Comparison of ENCODE assay signal across 3 cellular contexts in the genomic region with DNA sequence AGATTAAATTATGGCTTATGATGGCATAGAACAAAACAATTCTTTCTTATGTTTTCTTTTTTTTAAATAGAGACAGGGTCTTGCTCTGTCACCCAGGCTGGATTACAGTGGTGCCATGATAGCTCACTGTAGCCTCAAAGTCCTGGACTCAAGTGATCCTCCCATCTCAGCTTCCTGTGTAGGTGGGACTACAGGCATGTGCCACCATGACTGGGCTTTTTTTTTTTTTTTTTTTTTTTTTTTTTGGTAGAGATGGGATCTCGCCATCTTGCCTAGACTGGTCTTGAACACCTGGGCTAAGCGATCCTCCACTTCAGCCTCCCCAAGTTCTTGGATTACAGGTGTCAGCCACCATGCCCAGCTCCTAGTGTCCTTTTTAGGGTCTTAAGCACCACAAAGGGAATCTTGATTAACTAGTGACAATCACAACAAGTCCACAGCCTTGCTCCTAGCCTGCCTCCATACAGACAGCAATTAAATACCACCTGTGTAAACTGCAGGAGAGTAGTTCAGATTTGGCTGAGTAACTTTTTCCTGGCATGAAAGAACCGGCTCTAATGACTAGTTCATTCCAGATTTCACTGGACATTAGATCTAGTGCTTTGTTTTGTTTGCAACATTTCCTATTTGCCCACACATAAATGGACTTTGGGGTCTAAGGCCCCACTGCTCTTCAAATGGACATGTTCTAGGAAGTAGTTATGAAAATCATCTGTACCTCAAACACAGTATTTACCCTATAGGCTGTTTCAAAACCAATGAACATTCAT.
A peak's percentile ranks its signal among the peaks of the same experiment; 100 is the strongest.
TF ChIP-seq lines count a peak whose summit lies in the region.

No MANE protein-coding gene starts in this region.

TF ChIP-seq in A549, 52 proteins besides CTCF, POLR2A, EP300 and RAD21 (continued from another document):
- 0 out of 2 replicates have a peak, but pooled peaks have one; percentile 24 for TF ChIP-seq NFE2L2 (conservative IDR thresholded peaks at IDR 0.05; ENCODE audit: low read length)
- TF ChIP-seq NPAS2 (CRISPR knock-in tag; IDR thresholded peaks at IDR 0.05; ENCODE audit: borderline replicate concordance), result no peak
- no peak for TF ChIP-seq POLR2AphosphoS2 (conservative IDR thresholded peaks at IDR 0.05; ENCODE audit: low read length)
- no peak for TF ChIP-seq ZNF302 (CRISPR knock-in tag; IDR thresholded peaks at IDR 0.05)
- TF ChIP-seq SREBF2 (IDR thresholded peaks at IDR 0.05), result no peak
- TF ChIP-seq, protein P1, sequence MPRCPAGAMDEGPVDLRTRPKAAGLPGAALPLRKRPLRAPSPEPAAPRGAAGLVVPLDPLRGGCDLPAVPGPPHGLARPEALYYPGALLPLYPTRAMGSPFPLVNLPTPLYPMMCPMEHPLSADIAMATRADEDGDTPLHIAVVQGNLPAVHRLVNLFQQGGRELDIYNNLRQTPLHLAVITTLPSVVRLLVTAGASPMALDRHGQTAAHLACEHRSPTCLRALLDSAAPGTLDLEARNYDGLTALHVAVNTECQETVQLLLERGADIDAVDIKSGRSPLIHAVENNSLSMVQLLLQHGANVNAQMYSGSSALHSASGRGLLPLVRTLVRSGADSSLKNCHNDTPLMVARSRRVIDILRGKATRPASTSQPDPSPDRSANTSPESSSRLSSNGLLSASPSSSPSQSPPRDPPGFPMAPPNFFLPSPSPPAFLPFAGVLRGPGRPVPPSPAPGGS (IDR thresholded peaks at IDR 0.05), result no peak
TF ChIP-seq in A549: peak in this region for 1.

TF ChIP-seq in K562, 482 proteins besides CTCF, POLR2A, EP300 and RAD21 (continued from another document and continues in another):
- TF ChIP-seq, protein P2, sequence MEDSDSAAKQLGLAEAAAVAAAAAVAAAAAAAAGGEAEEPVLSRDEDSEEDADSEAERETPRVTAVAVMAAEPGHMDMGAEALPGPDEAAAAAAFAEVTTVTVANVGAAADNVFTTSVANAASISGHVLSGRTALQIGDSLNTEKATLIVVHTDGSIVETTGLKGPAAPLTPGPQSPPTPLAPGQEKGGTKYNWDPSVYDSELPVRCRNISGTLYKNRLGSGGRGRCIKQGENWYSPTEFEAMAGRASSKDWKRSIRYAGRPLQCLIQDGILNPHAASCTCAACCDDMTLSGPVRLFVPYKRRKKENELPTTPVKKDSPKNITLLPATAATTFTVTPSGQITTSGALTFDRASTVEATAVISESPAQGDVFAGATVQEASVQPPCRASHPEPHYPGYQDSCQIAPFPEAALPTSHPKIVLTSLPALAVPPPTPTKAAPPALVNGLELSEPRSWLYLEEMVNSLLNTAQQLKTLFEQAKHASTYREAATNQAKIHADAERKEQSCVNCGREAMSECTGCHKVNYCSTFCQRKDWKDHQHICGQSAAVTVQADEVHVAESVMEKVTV (CRISPR knock-in tag; IDR thresholded peaks at IDR 0.05), result no peak
- TF ChIP-seq KAT8 (IDR thresholded peaks at IDR 0.05; ENCODE audit: low read depth), result no peak
- no peak for TF ChIP-seq BMI1 (IDR thresholded peaks at IDR 0.05; ENCODE audit: low read length)
- TF ChIP-seq EWSR1 (IDR thresholded peaks at IDR 0.05; ENCODE audit: borderline replicate concordance, low read depth, partially characterized antibody), result no peak
- TF ChIP-seq ZNF384 (IDR thresholded peaks at IDR 0.05; ENCODE audit: low read depth, low read length), result peak; percentile 83
- TF ChIP-seq HCFC1 (IDR thresholded peaks at IDR 0.05; ENCODE audit: low read depth, low read length), result no peak
- no peak for TF ChIP-seq BRCA1 (IDR thresholded peaks at IDR 0.05)
- TF ChIP-seq BRCA1 (CRISPR knock-in tag; IDR thresholded peaks at IDR 0.05), result no peak
- no peak for TF ChIP-seq HDAC3 (IDR thresholded peaks at IDR 0.05; ENCODE audit: borderline replicate concordance, partially characterized antibody)
- TF ChIP-seq NR4A1 (CRISPR knock-in tag; IDR thresholded peaks at IDR 0.05), result no peak
- TF ChIP-seq NR4A1 (tag; IDR thresholded peaks at IDR 0.05), result no peak
- TF ChIP-seq CREM (IDR thresholded peaks at IDR 0.05; ENCODE audit: low read depth), result no peak
- TF ChIP-seq MAFG (tag; conservative IDR thresholded peaks at IDR 0.05), result peak; percentile 73
- no peak for TF ChIP-seq PHF21A (IDR thresholded peaks at IDR 0.05; ENCODE audit: borderline replicate concordance, low read depth)
- TF ChIP-seq, protein P3, sequence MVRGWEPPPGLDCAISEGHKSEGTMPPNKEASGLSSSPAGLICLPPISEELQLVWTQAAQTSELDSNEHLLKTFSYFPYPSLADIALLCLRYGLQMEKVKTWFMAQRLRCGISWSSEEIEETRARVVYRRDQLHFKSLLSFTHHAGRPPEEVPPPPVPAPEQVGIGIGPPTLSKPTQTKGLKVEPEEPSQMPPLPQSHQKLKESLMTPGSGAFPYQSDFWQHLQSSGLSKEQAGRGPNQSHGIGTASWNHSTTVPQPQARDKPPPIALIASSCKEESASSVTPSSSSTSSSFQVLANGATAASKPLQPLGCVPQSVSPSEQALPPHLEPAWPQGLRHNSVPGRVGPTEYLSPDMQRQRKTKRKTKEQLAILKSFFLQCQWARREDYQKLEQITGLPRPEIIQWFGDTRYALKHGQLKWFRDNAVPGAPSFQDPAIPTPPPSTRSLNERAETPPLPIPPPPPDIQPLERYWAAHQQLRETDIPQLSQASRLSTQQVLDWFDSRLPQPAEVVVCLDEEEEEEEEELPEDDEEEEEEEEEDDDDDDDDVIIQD (CRISPR knock-in tag; IDR thresholded peaks at IDR 0.05), result no peak
- no peak for TF ChIP-seq LARP7 (IDR thresholded peaks at IDR 0.05)
- TF ChIP-seq SMARCC2 (IDR thresholded peaks at IDR 0.05; ENCODE audit: low read depth), result no peak
- TF ChIP-seq ZNF239 (CRISPR knock-in tag; IDR thresholded peaks at IDR 0.05), result no peak
- TF ChIP-seq, protein P4, sequence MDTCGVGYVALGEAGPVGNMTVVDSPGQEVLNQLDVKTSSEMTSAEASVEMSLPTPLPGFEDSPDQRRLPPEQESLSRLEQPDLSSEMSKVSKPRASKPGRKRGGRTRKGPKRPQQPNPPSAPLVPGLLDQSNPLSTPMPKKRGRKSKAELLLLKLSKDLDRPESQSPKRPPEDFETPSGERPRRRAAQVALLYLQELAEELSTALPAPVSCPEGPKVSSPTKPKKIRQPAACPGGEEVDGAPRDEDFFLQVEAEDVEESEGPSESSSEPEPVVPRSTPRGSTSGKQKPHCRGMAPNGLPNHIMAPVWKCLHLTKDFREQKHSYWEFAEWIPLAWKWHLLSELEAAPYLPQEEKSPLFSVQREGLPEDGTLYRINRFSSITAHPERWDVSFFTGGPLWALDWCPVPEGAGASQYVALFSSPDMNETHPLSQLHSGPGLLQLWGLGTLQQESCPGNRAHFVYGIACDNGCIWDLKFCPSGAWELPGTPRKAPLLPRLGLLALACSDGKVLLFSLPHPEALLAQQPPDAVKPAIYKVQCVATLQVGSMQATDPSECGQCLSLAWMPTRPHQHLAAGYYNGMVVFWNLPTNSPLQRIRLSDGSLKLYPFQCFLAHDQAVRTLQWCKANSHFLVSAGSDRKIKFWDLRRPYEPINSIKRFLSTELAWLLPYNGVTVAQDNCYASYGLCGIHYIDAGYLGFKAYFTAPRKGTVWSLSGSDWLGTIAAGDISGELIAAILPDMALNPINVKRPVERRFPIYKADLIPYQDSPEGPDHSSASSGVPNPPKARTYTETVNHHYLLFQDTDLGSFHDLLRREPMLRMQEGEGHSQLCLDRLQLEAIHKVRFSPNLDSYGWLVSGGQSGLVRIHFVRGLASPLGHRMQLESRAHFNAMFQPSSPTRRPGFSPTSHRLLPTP (IDR thresholded peaks at IDR 0.05; ENCODE audit: borderline replicate concordance, extremely low read depth, insufficient read length), result no peak
- TF ChIP-seq YBX1 (IDR thresholded peaks at IDR 0.05), result no peak
- TF ChIP-seq ESRRA (IDR thresholded peaks at IDR 0.05; ENCODE audit: borderline replicate concordance, low read depth), result no peak
- no peak for TF ChIP-seq TGIF2 (CRISPR knock-in tag; IDR thresholded peaks at IDR 0.05)
- TF ChIP-seq KDM5B (IDR thresholded peaks at IDR 0.05; ENCODE audit: insufficient replicate concordance, low read depth, low read length), result no peak
- TF ChIP-seq TRIM24 (IDR thresholded peaks at IDR 0.05), result no peak
- no peak for TF ChIP-seq ETV6 (IDR thresholded peaks at IDR 0.05; ENCODE audit: borderline replicate concordance in 1 of 2, low read depth in 2 of 2, low read length in 1 of 2)
- no peak for TF ChIP-seq ETV6 (CRISPR knock-in tag; IDR thresholded peaks at IDR 0.05; ENCODE audit: borderline replicate concordance)
- no peak for TF ChIP-seq CBX5 (IDR thresholded peaks at IDR 0.05; ENCODE audit: borderline replicate concordance, low read depth)
- no peak for TF ChIP-seq STAT5B (CRISPR knock-in tag; IDR thresholded peaks at IDR 0.05)

TF ChIP-seq in liver, 16 proteins besides CTCF, POLR2A, EP300 and RAD21:
- TF ChIP-seq, protein P5, sequence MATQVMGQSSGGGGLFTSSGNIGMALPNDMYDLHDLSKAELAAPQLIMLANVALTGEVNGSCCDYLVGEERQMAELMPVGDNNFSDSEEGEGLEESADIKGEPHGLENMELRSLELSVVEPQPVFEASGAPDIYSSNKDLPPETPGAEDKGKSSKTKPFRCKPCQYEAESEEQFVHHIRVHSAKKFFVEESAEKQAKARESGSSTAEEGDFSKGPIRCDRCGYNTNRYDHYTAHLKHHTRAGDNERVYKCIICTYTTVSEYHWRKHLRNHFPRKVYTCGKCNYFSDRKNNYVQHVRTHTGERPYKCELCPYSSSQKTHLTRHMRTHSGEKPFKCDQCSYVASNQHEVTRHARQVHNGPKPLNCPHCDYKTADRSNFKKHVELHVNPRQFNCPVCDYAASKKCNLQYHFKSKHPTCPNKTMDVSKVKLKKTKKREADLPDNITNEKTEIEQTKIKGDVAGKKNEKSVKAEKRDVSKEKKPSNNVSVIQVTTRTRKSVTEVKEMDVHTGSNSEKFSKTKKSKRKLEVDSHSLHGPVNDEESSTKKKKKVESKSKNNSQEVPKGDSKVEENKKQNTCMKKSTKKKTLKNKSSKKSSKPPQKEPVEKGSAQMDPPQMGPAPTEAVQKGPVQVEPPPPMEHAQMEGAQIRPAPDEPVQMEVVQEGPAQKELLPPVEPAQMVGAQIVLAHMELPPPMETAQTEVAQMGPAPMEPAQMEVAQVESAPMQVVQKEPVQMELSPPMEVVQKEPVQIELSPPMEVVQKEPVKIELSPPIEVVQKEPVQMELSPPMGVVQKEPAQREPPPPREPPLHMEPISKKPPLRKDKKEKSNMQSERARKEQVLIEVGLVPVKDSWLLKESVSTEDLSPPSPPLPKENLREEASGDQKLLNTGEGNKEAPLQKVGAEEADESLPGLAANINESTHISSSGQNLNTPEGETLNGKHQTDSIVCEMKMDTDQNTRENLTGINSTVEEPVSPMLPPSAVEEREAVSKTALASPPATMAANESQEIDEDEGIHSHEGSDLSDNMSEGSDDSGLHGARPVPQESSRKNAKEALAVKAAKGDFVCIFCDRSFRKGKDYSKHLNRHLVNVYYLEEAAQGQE (IDR thresholded peaks at IDR 0.05), result no peak
- TF ChIP-seq EGR1 (IDR thresholded peaks at IDR 0.05; ENCODE audit: low read depth in 2 of 2) (peak in 1 of 2 donors; percentile 71), JUND (IDR thresholded peaks at IDR 0.05) (peak in 1 of 2 donors; percentile 94), NR2F2 (IDR thresholded peaks at IDR 0.05) (no peak), TAF1 (conservative IDR thresholded peaks at IDR 0.05) (no peak), RXRA (IDR thresholded peaks at IDR 0.05) (peak in 1 of 2 donors; percentile 46), YY1 (IDR thresholded peaks at IDR 0.05) (no peak), FOXA1 (IDR thresholded peaks at IDR 0.05) (peak; percentile 43), FOXA2 (IDR thresholded peaks at IDR 0.05) (peak; percentile 54), GABPA (IDR thresholded peaks at IDR 0.05 in 1 of 2, conservative IDR thresholded peaks at IDR 0.05 in 1 of 2) (no peak), SP1 (IDR thresholded peaks at IDR 0.05) (no peak), HNF4A (conservative IDR thresholded peaks at IDR 0.05) (peak; percentile 33 to 68), HNF4G (IDR thresholded peaks at IDR 0.05) (no peak)
- TF ChIP-seq, protein P6, sequence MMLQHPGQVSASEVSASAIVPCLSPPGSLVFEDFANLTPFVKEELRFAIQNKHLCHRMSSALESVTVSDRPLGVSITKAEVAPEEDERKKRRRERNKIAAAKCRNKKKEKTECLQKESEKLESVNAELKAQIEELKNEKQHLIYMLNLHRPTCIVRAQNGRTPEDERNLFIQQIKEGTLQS (IDR thresholded peaks at IDR 0.05), result no peak
- TF ChIP-seq, protein P7, sequence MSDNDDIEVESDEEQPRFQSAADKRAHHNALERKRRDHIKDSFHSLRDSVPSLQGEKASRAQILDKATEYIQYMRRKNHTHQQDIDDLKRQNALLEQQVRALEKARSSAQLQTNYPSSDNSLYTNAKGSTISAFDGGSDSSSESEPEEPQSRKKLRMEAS (IDR thresholded peaks at IDR 0.05), result peak; percentile 34
- TF ChIP-seq, protein P8, sequence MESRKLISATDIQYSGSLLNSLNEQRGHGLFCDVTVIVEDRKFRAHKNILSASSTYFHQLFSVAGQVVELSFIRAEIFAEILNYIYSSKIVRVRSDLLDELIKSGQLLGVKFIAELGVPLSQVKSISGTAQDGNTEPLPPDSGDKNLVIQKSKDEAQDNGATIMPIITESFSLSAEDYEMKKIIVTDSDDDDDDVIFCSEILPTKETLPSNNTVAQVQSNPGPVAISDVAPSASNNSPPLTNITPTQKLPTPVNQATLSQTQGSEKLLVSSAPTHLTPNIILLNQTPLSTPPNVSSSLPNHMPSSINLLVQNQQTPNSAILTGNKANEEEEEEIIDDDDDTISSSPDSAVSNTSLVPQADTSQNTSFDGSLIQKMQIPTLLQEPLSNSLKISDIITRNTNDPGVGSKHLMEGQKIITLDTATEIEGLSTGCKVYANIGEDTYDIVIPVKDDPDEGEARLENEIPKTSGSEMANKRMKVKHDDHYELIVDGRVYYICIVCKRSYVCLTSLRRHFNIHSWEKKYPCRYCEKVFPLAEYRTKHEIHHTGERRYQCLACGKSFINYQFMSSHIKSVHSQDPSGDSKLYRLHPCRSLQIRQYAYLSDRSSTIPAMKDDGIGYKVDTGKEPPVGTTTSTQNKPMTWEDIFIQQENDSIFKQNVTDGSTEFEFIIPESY (IDR thresholded peaks at IDR 0.05), result peak; percentile 36
TF ChIP-seq in liver: peak in this region for 8.
